19 cellular contexts compared by ENCODE assay signal in the genomic region with DNA sequence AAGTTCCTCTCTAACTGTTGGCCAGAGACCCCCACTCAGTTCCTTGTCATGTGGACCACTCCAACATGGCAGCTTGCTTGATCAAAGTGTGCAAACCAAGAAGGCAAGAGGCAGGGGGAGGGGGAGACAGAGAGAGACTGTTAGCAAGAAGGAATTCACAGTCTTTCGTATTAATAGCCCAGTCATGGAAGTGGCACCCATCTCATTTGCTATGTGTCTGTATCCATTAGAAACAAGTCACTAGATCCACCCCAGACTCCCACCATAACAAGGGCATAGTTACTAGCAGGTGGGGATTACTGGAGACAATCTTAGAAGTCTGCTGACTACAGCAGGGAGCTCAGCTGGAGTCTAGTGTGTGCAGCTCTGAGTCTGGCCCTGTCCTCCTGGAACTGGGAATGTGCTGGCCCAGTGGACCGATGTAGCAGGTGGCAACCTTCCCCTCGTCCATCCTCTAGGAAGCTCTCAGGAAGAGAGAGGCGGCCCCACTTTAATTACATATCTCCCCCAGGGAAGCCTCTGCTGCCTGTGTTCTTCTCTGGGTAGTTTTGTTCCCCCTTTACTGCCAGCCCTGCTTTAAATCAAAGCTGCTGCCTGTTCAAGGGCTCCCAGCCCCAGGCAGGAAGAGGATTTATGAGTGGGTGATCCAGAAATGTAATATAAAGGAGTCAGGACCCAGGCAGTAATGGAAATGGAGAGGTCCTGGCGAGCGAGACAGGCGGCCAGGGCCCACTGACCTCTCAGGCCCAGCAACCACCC.
"Had no signal": no experiment of that assay in that cellular context is flagged by ENCODE, and none has a peak within 500 bp of the region (broad histone marks: within the 10 kb centered on the region; RNA-seq: fewer than 3 reads in every experiment).

No MANE protein-coding gene starts in this region.

- ATAC-seq: activated CD8-positive, alpha-beta T cell treated with anti-CD3 and anti-CD28 coated beads, Interleukin-2, amount 10 ng/mL, durations not matched to agents 7 days and 5 days; heart left ventricle; stimulated activated naive CD8-positive, alpha-beta T cell treated with anti-CD3 and anti-CD28 coated beads, Interleukin-15, Interleukin-2, amounts not matched to agents 100 U/mL and 50 U/mL, for 24 hours; WTC11 had no signal

- H3K4me3 ChIP-seq: heart left ventricle, transverse colon had no signal

- H3K27me3 ChIP-seq: neutrophil, transverse colon had no signal

- H3K27ac ChIP-seq: brain microvascular endothelial cell, heart left ventricle, neutrophil, transverse colon had no signal

- H3K9me3 ChIP-seq: heart left ventricle, neutrophil, transverse colon had no signal

- DNase-seq: activated CD4-positive, alpha-beta T cell treated with anti-CD3 and anti-CD28 coated beads for 48 hours; activated CD8-positive, alpha-beta T cell treated with anti-CD3 and anti-CD28 coated beads, Interleukin-2, amount 10 ng/mL, durations not matched to agents 7 days and 5 days; activated naive CD4-positive, alpha-beta T cell; activated naive CD8-positive, alpha-beta T cell treated with anti-CD3 and anti-CD28 coated beads, Interleukin-2, amount 10 ng/mL, durations not matched to agents 7 days and 5 days; brain microvascular endothelial cell; cortex of kidney; effector CD8-positive, alpha-beta T cell; foreskin melanocyte; heart left ventricle; immature natural killer cell; mammary epithelial cell; posterior cingulate gyrus; SIG-M5; small intestine; stimulated activated naive CD8-positive, alpha-beta T cell treated with anti-CD3 and anti-CD28 coated beads, Interleukin-15, Interleukin-2, amounts not matched to agents 100 U/mL and 50 U/mL, for 24 hours; T-helper 2 cell; transverse colon had no signal

- FAIRE-seq: small intestine had no signal

- H3K36me3 ChIP-seq: brain microvascular endothelial cell, heart left ventricle, neutrophil, transverse colon had no signal

- H3K4me1 ChIP-seq: heart left ventricle, transverse colon had no signal
